In the genomic region with DNA sequence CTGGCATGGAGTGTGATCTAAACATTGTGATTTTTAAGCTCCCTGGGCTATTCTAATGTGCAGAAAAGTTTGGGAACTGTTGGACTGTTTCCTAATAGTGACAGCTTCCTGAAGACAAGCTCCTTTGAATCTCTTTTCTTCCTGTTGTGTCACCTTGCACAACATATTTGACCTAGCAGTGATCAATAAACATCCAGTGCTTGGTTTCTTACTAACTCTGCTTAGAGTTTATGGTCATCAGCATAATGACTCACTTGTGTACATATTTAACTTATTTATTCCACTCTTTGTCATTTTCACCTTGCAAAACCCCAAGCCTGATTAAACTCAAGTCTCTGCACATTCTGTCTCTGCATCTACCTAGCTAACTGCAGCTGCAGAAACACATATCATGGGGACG, we compare ENCODE assay signal across 17 cellular contexts. TPM values are rescaled to one million over a fixed set of nuclear protein-coding genes. Genes with fewer than 3 reads are reported as not detected.
DNase-seq lines count a peak whose midpoint lies in the region; ATAC-seq and TF ChIP-seq lines count a peak whose summit lies in the region.
"Had no signal": no experiment of that assay in that cellular context is flagged by ENCODE, and none has a peak within 500 bp of the region (broad histone marks: within the 10 kb centered on the region; RNA-seq: fewer than 3 reads in every experiment).

No MANE protein-coding gene starts in this region.

- intact Hi-C loops in Calu3 (cut with micrococcal nuclease; ENCODE audit: unreplicated experiment): loop anchor here (2.0 kb wide), 2 partner anchors 94 to 326 kb away; no protein-coding TSS in a partner anchor
- intact Hi-C loops in PC-9 (cut with micrococcal nuclease; ENCODE audit: unreplicated experiment): loop anchor here (5.0 to 10.0 kb wide), 4 partner anchors 252 to 1078 kb away; a partner anchor contains a TSS
- intact Hi-C loops in mucosa of descending colon (cut with DNase I, micrococcal nuclease): no loop called here
- intact Hi-C loops in natural killer cell (cut with micrococcal nuclease): loop anchor here (2.0 to 5.0 kb wide), 2 partner anchors 250 to 436 kb away; no protein-coding TSS in a partner anchor

- WGBS in hepatocyte (ENCODE audit: low lambda C conversion rate, missing lambda C conversion rate): 44% methylated on average over 1 of the region's 1 CpG

- H3K36me3 Mint-ChIP-seq in Calu3 (ENCODE audit: insufficient read depth, unreplicated experiment) (no peaks in the 10 kb centered on the region), natural killer cell (no peaks in the 10 kb centered on the region)
- H3K36me3 Mint-ChIP-seq: CD8-positive, alpha-beta T cell had no signal

- H4K20me1 ChIP-seq in PC-9 (ENCODE audit: insufficient read depth) (no peaks in the 10 kb centered on the region), hepatocyte (ENCODE audit: insufficient read depth, poor library complexity, severe bottlenecking) (no peaks in the 10 kb centered on the region)
- H4K20me1 ChIP-seq: BLaER1 treated with 17β-estradiol and CSF1 and Interleukin-3, amounts not matched to agents 10 nM and 100 nM had no signal

- POLR2A ChIA-PET in PC-9 (lab: Charles Lee; ENCODE audit: unreplicated experiment): interaction anchor here (0.6 kb wide), 1 partner anchor 27 kb away, joined by 17 read pairs; no protein-coding TSS in a partner anchor

- H3K4me1 Mint-ChIP-seq in Calu3 (ENCODE audit: low read depth, unreplicated experiment): peaks cover 47% of the 10 kb centered on the region
- H3K4me1 Mint-ChIP-seq in natural killer cell: peaks cover 0 to 2% of the 10 kb centered on the region in 2 donors

- no TSS peak for BruUV-seq in Calu3 (replicated peaks; lab: Mats Ljungman, UMichigan)
- BruUV-seq in PC-9 (replicated peaks; lab: Mats Ljungman, UMichigan): no TSS peak

- H3K27ac ChIP-seq in PC-9: peak overlapping the region; percentile 70
- H3K27ac ChIP-seq in hepatocyte: peak overlapping the region; percentile 0
- H3K27ac ChIP-seq: BLaER1 treated with 17β-estradiol and CSF1 and Interleukin-3, amounts not matched to agents 10 nM and 100 nM; SJCRH30 had no signal

- H3K4me3 Mint-ChIP-seq in Calu3 (ENCODE audit: low read depth, unreplicated experiment) (peak overlapping the region; percentile 11), natural killer cell (no peak overlapping the region)
- H3K4me3 Mint-ChIP-seq: CD8-positive, alpha-beta T cell had no signal

- H3K4me1 ChIP-seq in PC-9 (replicated peaks; ENCODE audit: insufficient read depth): peaks cover 32% of the 10 kb centered on the region
- peaks cover 3% of the 10 kb centered on the region for H3K4me1 ChIP-seq in hepatocyte (ENCODE audit: insufficient read depth)
- H3K4me1 ChIP-seq in mucosa of descending colon (ENCODE audit: low read depth): no peaks in the 10 kb centered on the region
- H3K4me1 ChIP-seq: SJCRH30 had no signal

- H3K9me2 ChIP-seq in PC-9 (ENCODE audit: insufficient read depth): no peaks in the 10 kb centered on the region
- no peaks in the 10 kb centered on the region for H3K9me2 ChIP-seq in hepatocyte (replicated peaks; ENCODE audit: insufficient read depth)

- no peaks in the 10 kb centered on the region for H3K27me3 Mint-ChIP-seq in Calu3 (ENCODE audit: unreplicated experiment)
- H3K27me3 Mint-ChIP-seq in natural killer cell (ENCODE audit: low read depth in 2 of 2): peaks cover 11 to 13% of the 10 kb centered on the region in 2 donors

- CTCF ChIA-PET in Calu3 (lab: Charles Lee) (interaction anchor here (0.6 to 2.1 kb wide), 11 partner anchors 9 to 968 kb away, joined by 3 to 17 read pairs (median 5); a partner anchor contains a TSS), PC-9 (lab: Charles Lee) (interaction anchor here (0.6 kb wide), 5 partner anchors 34 to 439 kb away, joined by 3 to 9 read pairs (median 3); no protein-coding TSS in a partner anchor)

- H3K36me3 ChIP-seq in PC-9 (ENCODE audit: low read depth) (no peaks in the 10 kb centered on the region), hepatocyte (replicated peaks; ENCODE audit: insufficient read depth, low read depth) (no peaks in the 10 kb centered on the region), mucosa of descending colon (ENCODE audit: low read depth) (no peaks in the 10 kb centered on the region)
- H3K36me3 ChIP-seq: BLaER1 treated with 17β-estradiol and CSF1 and Interleukin-3, amounts not matched to agents 10 nM and 100 nM; SJCRH30 had no signal

- H3F3A ChIP-seq in PC-9 (ENCODE audit: insufficient read depth, low read depth): peaks cover 39% of the 10 kb centered on the region

- H3K9me3 Mint-ChIP-seq in Calu3 (ENCODE audit: low read depth, unreplicated experiment) (no peaks in the 10 kb centered on the region), natural killer cell (no peaks in the 10 kb centered on the region)
- H3K9me3 Mint-ChIP-seq: CD8-positive, alpha-beta T cell had no signal

- TF ChIP-seq CTCF in Calu3 (IDR thresholded peaks at IDR 0.05; ENCODE audit: unreplicated experiment) (no peak), PC-9 (conservative IDR thresholded peaks at IDR 0.05) (no peak), hepatocyte (IDR thresholded peaks at IDR 0.05; ENCODE audit: poor library complexity) (no peak), mucosa of descending colon (IDR thresholded peaks at IDR 0.05) (no peak), natural killer cell (IDR thresholded peaks at IDR 0.05) (no peak)

- H3K27ac Mint-ChIP-seq in Calu3 (ENCODE audit: unreplicated experiment) (peak overlapping the region; percentile 52), natural killer cell (no peak overlapping the region)
- H3K27ac Mint-ChIP-seq: CD8-positive, alpha-beta T cell had no signal

- H2AFZ ChIP-seq in PC-9 (no peak overlapping the region), hepatocyte (no peak overlapping the region)

- H3K79me2 ChIP-seq in PC-9 (ENCODE audit: low read depth) (peaks cover 13% of the 10 kb centered on the region), hepatocyte (no peaks in the 10 kb centered on the region)

- H3K9me3 ChIP-seq in PC-9 (ENCODE audit: insufficient read depth, low read depth) (no peaks in the 10 kb centered on the region), hepatocyte (ENCODE audit: low read depth) (no peaks in the 10 kb centered on the region), mucosa of descending colon (no peaks in the 10 kb centered on the region)
- H3K9me3 ChIP-seq: BLaER1 treated with 17β-estradiol and CSF1 and Interleukin-3, amounts not matched to agents 10 nM and 100 nM; SJCRH30 had no signal

- ATAC-seq in mucosa of descending colon: peak; percentile 36
- ATAC-seq in natural killer cell: no peak
- no peak for ATAC-seq in HG03097 (IDR thresholded peaks at IDR 0.05; ENCODE audit: low FRiP score, unreplicated experiment)
- ATAC-seq: CD8-positive, alpha-beta T cell; GM12878 had no signal

- H3K4me3 ChIP-seq in PC-9 (no peak overlapping the region), hepatocyte (no peak overlapping the region), mucosa of descending colon (no peak overlapping the region)
- H3K4me3 ChIP-seq: BLaER1 treated with 17β-estradiol and CSF1 and Interleukin-3, amounts not matched to agents 10 nM and 100 nM; GM12878; SJCRH30 had no signal

- H3K27me3 ChIP-seq in PC-9 (ENCODE audit: insufficient read depth, low read depth): no peaks in the 10 kb centered on the region
- H3K27me3 ChIP-seq in hepatocyte: no peaks in the 10 kb centered on the region
- H3K27me3 ChIP-seq: BLaER1 treated with 17β-estradiol and CSF1 and Interleukin-3, amounts not matched to agents 10 nM and 100 nM; SJCRH30 had no signal

- no peak for DNase-seq in Calu3
- peak in 1 of 2 experiments; percentile 92 for DNase-seq in PC-9
- peak; percentile 16 for DNase-seq in hepatocyte (ENCODE audit: low spot score)
- no peak for DNase-seq in mucosa of descending colon
- no peak for DNase-seq in NCI-H510A (lab: John Stamatoyannopoulos, UW)
- DNase-seq in natural killer cell: no peak
- DNase-seq in glomerular visceral epithelial cell (ENCODE audit: extremely low spot score): no peak
- DNase-seq: CD8-positive, alpha-beta T cell; GOT3; KBM-7; NCI-H187; NCI-H2107; NCI-H524; SJCRH30 had no signal

- peak overlapping the region; percentile 71 for H3K4me2 ChIP-seq in PC-9
- H3K4me2 ChIP-seq in hepatocyte: peak overlapping the region; percentile 16
- H3K4me2 ChIP-seq: BLaER1 treated with 17β-estradiol and CSF1 and Interleukin-3, amounts not matched to agents 10 nM and 100 nM had no signal

RNA-seq across cellular contexts. Expression of a gene that starts 27.3 kb away (rescaled TPM):
- total RNA-seq in Calu3 (2022): 21.4 and 29.4 TPM in 2 replicates
- 8.6 and 9.0 TPM in 2 replicates for total RNA-seq in PC-9 (2021)
- total RNA-seq in hepatocyte: 4.7 and 5.3 TPM in 2 replicates
- polyA plus RNA-seq in hepatocyte: 4.8 and 5.6 TPM in 2 replicates
- 1 to 10 TPM; 3.6 to 8.7 (median 7.4) TPM for total RNA-seq in mucosa of descending colon
- 1 to 10 TPM; 2.8 to 5.8 (median 4.7) TPM for total RNA-seq in natural killer cell

RNA-seq across cellular contexts. Expression of a gene that starts 38.0 kb away (rescaled TPM):
- 85.1 and 93.5 TPM in 2 replicates for total RNA-seq in Calu3 (2022)
- total RNA-seq in PC-9 (2021): 68.4 and 74.9 TPM in 2 replicates
- total RNA-seq in hepatocyte: 193 and 199 TPM in 2 replicates
- 82.1 and 88.0 TPM in 2 replicates for polyA plus RNA-seq in hepatocyte
- total RNA-seq in mucosa of descending colon: 10 to 100 TPM; 57.4 to 79.2 (median 72.9) TPM
- 10 to 100 TPM; 51.9 to 73.9 (median 59.7) TPM for total RNA-seq in natural killer cell

Comparison
In these comparisons a context has a peak if more than half of its experiments do, and no peak if none do; other contexts are left out.
1. intact Hi-C loops: an anchor here in Calu3 (2.0 kb wide), PC-9 (5.0 to 10.0 kb wide) and natural killer cell (2.0 to 5.0 kb wide); none called in mucosa of descending colon.